In genomic region chr20:6674831-6675230, GRCh38 we compare ENCODE assay signal across 30 cellular contexts.
"Had no signal": no experiment of that assay in that cellular context is flagged by ENCODE, and none has a peak within 500 bp of the region (broad histone marks: within the 10 kb centered on the region; RNA-seq: fewer than 3 reads in every experiment).

No MANE protein-coding gene starts in this region.

- H3K36me3 ChIP-seq: neutrophil, pancreas, spleen, suprapubic skin, tibial artery, transverse colon, upper lobe of left lung, vagina had no signal

- H3K4me3 Mint-ChIP-seq: naive thymus-derived CD8-positive, alpha-beta T cell; natural killer cell treated with Interleukin-12 subunit alpha and Interleukin-12 subunit beta and Interleukin-15 and Interleukin-18, amount 100 ng/mL, for 72 hours; nephron progenitor cell; neural crest cell; stimulated activated memory B cell treated with anti-CD40 and anti-IgM and Interleukin-4, amounts not matched to agents 10 μg/mL and 1 μg/mL and 100 μg/mL, for 72 hours; stimulated activated naive CD8-positive, alpha-beta T cell treated with anti-CD3 and anti-CD28 coated beads, Interleukin-15, amount 100 ng/mL, for 72 hours had no signal

- H3K27me3 Mint-ChIP-seq: stimulated activated memory B cell treated with anti-CD40 and anti-IgM and Interleukin-4, amounts not matched to agents 10 μg/mL and 1 μg/mL and 100 μg/mL, for 72 hours; stimulated activated naive CD8-positive, alpha-beta T cell treated with anti-CD3 and anti-CD28 coated beads, Interleukin-15, amount 100 ng/mL, for 72 hours had no signal

- H3K4me2 ChIP-seq: smooth muscle cell had no signal

- H3K9me3 ChIP-seq: neutrophil, pancreas, psoas muscle, suprapubic skin, testis, tibial artery, transverse colon, upper lobe of left lung, vagina had no signal

- H3K4me1 Mint-ChIP-seq: naive thymus-derived CD8-positive, alpha-beta T cell; nephron progenitor cell; neural crest cell; stimulated activated memory B cell treated with anti-CD40 and anti-IgM and Interleukin-4, amounts not matched to agents 10 μg/mL and 1 μg/mL and 100 μg/mL, for 72 hours; stimulated activated naive CD8-positive, alpha-beta T cell treated with anti-CD3 and anti-CD28 coated beads, Interleukin-15, amount 100 ng/mL, for 72 hours had no signal

- H3K27me3 ChIP-seq: neutrophil, spleen, suprapubic skin, testis, tibial artery, transverse colon, upper lobe of left lung, vagina had no signal

- H3K4me1 ChIP-seq: pancreas, psoas muscle, spleen, suprapubic skin, testis, tibial artery, transverse colon, upper lobe of left lung, vagina had no signal

- H3K36me3 Mint-ChIP-seq: naive thymus-derived CD8-positive, alpha-beta T cell; natural killer cell treated with Interleukin-12 subunit alpha and Interleukin-12 subunit beta and Interleukin-15 and Interleukin-18, amount 100 ng/mL, for 72 hours; stimulated activated memory B cell treated with anti-CD40 and anti-IgM and Interleukin-4, amounts not matched to agents 10 μg/mL and 1 μg/mL and 100 μg/mL, for 72 hours had no signal

- H3K9me3 Mint-ChIP-seq: nephron progenitor cell, neural crest cell had no signal

- DNase-seq: naive thymus-derived CD8-positive, alpha-beta T cell; nephron progenitor cell; nucleus accumbens; pancreas; psoas muscle; right cardiac atrium; spleen; stimulated activated CD4-positive, alpha-beta T cell treated with anti-CD3 and anti-CD28 coated beads, Interleukin-12 subunit alpha, Interleukin-12 subunit beta, amount 100 ng/mL, for 4 hours; stimulated activated CD4-positive, alpha-beta T cell treated with anti-CD3 and anti-CD28 coated beads, Interleukin-1b, Interleukin-23, amount 100 ng/mL, for 48 hours; stimulated activated CD4-positive, alpha-beta T cell treated with anti-CD3 and anti-CD28 coated beads, Interleukin-4, amount 100 ng/mL, for 1 hour; stimulated activated CD4-positive, alpha-beta T cell treated with anti-CD3 and anti-CD28 coated beads, Interleukin-4, amount 100 ng/mL, for 4 hours; stimulated activated CD8-positive, alpha-beta memory T cell treated with anti-CD3 and anti-CD28 coated beads, Interleukin-4, amount 100 ng/mL, for 48 hours; stimulated activated naive CD4-positive, alpha-beta T cell; stimulated activated naive CD8-positive, alpha-beta T cell treated with anti-CD3 and anti-CD28 coated beads, Interleukin-15, amount 100 ng/mL, for 72 hours; stimulated activated naive CD8-positive, alpha-beta T cell treated with anti-CD3 and anti-CD28 coated beads, Interleukin-15, Interleukin-2, amounts not matched to agents 100 U/mL and 50 U/mL, for 24 hours; substantia nigra; testis; tibial artery; transverse colon; upper lobe of left lung had no signal

- H3K27ac ChIP-seq: neutrophil, pancreas, psoas muscle, skin epidermis, spleen, suprapubic skin, testis, tibial artery, transverse colon, upper lobe of left lung, vagina had no signal

- H3K27ac Mint-ChIP-seq: naive thymus-derived CD8-positive, alpha-beta T cell; natural killer cell treated with Interleukin-12 subunit alpha and Interleukin-12 subunit beta and Interleukin-15 and Interleukin-18, amount 100 ng/mL, for 72 hours; nephron progenitor cell; stimulated activated memory B cell treated with anti-CD40 and anti-IgM and Interleukin-4, amounts not matched to agents 10 μg/mL and 1 μg/mL and 100 μg/mL, for 72 hours had no signal

- H3K4me3 ChIP-seq: pancreas, psoas muscle, skin epidermis, smooth muscle cell, spleen, suprapubic skin, testis, tibial artery, transverse colon, upper lobe of left lung, vagina had no signal

- FAIRE-seq: pancreas, urothelium cell line had no signal

- ATAC-seq: naive thymus-derived CD8-positive, alpha-beta T cell; natural killer cell treated with Interleukin-12 subunit alpha and Interleukin-12 subunit beta and Interleukin-15 and Interleukin-18, amount 100 ng/mL, for 72 hours; pancreas; psoas muscle; right cardiac atrium; sciatic nerve; stimulated activated memory B cell treated with anti-CD40 and anti-IgM and Interleukin-4, amounts not matched to agents 10 μg/mL and 1 μg/mL and 100 μg/mL, for 72 hours; stimulated activated naive CD8-positive, alpha-beta T cell treated with anti-CD3 and anti-CD28 coated beads, Interleukin-15, amount 100 ng/mL, for 72 hours; stimulated activated naive CD8-positive, alpha-beta T cell treated with anti-CD3 and anti-CD28 coated beads, Interleukin-15, Interleukin-2, amounts not matched to agents 100 U/mL and 50 U/mL, for 24 hours had no signal
